Comparison of ENCODE assay signal across 1 cellular context in genomic region chr11:116986521-116987105, GRCh38.
TF ChIP-seq lines count a peak whose summit lies in the region.

No MANE protein-coding gene starts in this region.

TF ChIP-seq in HepG2, 621 proteins besides CTCF, POLR2A, EP300 and RAD21 (continued from another document):
- TF ChIP-seq PREB (CRISPR knock-in tag; IDR thresholded peaks at IDR 0.05) (no peak), ZFYVE20 (CRISPR knock-in tag; IDR thresholded peaks at IDR 0.05; ENCODE audit: borderline replicate concordance, low read depth) (no peak), ZNF326 (CRISPR knock-in tag; IDR thresholded peaks at IDR 0.05; ENCODE audit: borderline replicate concordance) (no peak)
TF ChIP-seq in HepG2: peak in this region for 19.
